Comparison of ENCODE assay signal across 11 cellular contexts in the genomic region with DNA sequence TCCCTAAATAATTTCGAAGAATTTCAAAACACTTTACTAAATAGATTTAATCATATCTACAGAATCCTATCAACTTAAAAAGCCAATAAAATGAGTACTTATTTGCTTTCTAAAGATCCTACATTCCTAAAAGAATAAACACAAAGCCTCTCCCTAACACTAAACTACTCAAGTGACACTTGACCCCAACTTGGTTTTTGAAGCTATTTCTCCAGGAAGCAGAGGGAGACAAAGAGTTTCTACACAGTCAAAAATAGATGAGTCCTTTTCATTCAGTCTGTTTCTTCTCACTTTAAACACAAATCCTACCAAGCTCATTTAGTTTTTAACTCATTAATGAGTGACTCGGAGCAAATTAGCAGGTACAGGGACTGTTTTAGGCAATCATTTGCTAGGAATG. TPM values are rescaled to one million over a fixed set of nuclear protein-coding genes. Genes with fewer than 3 reads are reported as not detected.
DNase-seq lines count a peak whose midpoint lies in the region; ATAC-seq and TF ChIP-seq lines count a peak whose summit lies in the region.
"Had no signal": no experiment of that assay in that cellular context is flagged by ENCODE, and none has a peak within 500 bp of the region (broad histone marks: within the 10 kb centered on the region; RNA-seq: fewer than 3 reads in every experiment).

No MANE protein-coding gene starts in this region.

- no peaks in the 10 kb centered on the region for H3K36me3 ChIP-seq in ascending aorta
- H3K36me3 ChIP-seq in transverse colon = no peaks in the 10 kb centered on the region

- peaks cover 2% of the 10 kb centered on the region for H3K27me3 Mint-ChIP-seq in activated T-cell treated with anti-CD3 and anti-CD28 coated beads, Interleukin-2, amount 50 U/mL, for 4 hours (ENCODE audit: low read depth)
- H3K27me3 Mint-ChIP-seq in memory B cell = no peaks in the 10 kb centered on the region

- H3K4me3 ChIP-seq in ascending aorta = peak overlapping the region; percentile 77 to 86
- H3K4me3 ChIP-seq in transverse colon = peak overlapping the region in 3 of 4 donors; percentile 74 to 94 (median 85)

- in situ Hi-C loops in transverse colon (cut with MboI; ENCODE audit: low pct_ligation_motif_present in 1 of 4, low pct_unique_long_range_greater_than_20kb in 1 of 4, low sequenced_read_pairs in 3 of 4) (no loop called here), KBM-7 (cut with MboI; ENCODE audit: low pct_unique_long_range_greater_than_20kb, low sequenced_read_pairs) (no loop called here)

- no peak overlapping the region for H3K27ac ChIP-seq in ascending aorta
- H3K27ac ChIP-seq in transverse colon = peak overlapping the region; percentile 98 to 99 (median 98)

- no peak for TF ChIP-seq EP300 in transverse colon (IDR thresholded peaks at IDR 0.05; ENCODE audit: low read depth)

- no peaks in the 10 kb centered on the region for H3K36me3 Mint-ChIP-seq in activated T-cell treated with anti-CD3 and anti-CD28 coated beads, Interleukin-2, amount 50 U/mL, for 4 hours (ENCODE audit: insufficient read depth)
- H3K36me3 Mint-ChIP-seq in memory B cell = peaks cover 2% of the 10 kb centered on the region

- H3K9me3 Mint-ChIP-seq in activated T-cell treated with anti-CD3 and anti-CD28 coated beads, Interleukin-2, amount 50 U/mL, for 4 hours = no peaks in the 10 kb centered on the region
- H3K9me3 Mint-ChIP-seq in memory B cell = no peaks in the 10 kb centered on the region

- intact Hi-C loops in ascending aorta (cut with DNase I) (loop anchor here (5.0 kb wide), 1 partner anchor 92 kb away; no protein-coding TSS in a partner anchor), transverse colon (cut with DNase I; ENCODE audit: low total_unique reads) (loop anchor here (5.0 to 10.0 kb wide), 2 partner anchors 53 to 140 kb away; no protein-coding TSS in a partner anchor)

- 38 to 43% methylated on average over 2 of the region's 2 CpGs for WGBS in transverse colon (ENCODE audit: low coverage in 1 of 2), 2 donors

- peaks cover 60% of the 10 kb centered on the region for H3K4me1 Mint-ChIP-seq in activated T-cell treated with anti-CD3 and anti-CD28 coated beads, Interleukin-2, amount 50 U/mL, for 4 hours (ENCODE audit: low read depth)
- H3K4me1 Mint-ChIP-seq in memory B cell = peaks cover 35% of the 10 kb centered on the region

- H3K9me3 ChIP-seq in ascending aorta (no peaks in the 10 kb centered on the region), transverse colon (no peaks in the 10 kb centered on the region)

- TF ChIP-seq CTCF in ascending aorta (IDR thresholded peaks at IDR 0.05) (no peak), transverse colon (IDR thresholded peaks at IDR 0.05) (no peak)

- TF ChIP-seq POLR2A in transverse colon (IDR thresholded peaks at IDR 0.05) = no peak

- ATAC-seq in activated T-cell treated with anti-CD3 and anti-CD28 coated beads, Interleukin-2, amount 50 U/mL, for 4 hours = no peak
- no peak for ATAC-seq in memory B cell (ENCODE audit: low read depth)

- no peak for DNase-seq in activated T-cell treated with anti-CD3 and anti-CD28 coated beads, Interleukin-2, amount 50 U/mL, for 4 hours
- no peak for DNase-seq in activated T-cell treated with anti-CD3 and anti-CD28 coated beads, Interleukin-2, amount 50 U/mL, for 1 hour
- DNase-seq in ascending aorta (ENCODE audit: low spot score in 2 of 2) (no peak), memory B cell (ENCODE audit: low spot score in 2 of 2) (no peak), transverse colon (no peak), KBM-7 (no peak), NCI-H146 treated with DMSO at 0.1 percent for 48 hours (lab: John Stamatoyannopoulos, UW; ENCODE audit: unreplicated experiment) (no peak), SW 1271 (lab: John Stamatoyannopoulos, UW) (no peak)
- DNase-seq: central memory CD4-positive, alpha-beta T cell; NCI-H748 treated with DMSO at 0.1 percent for 48 hours; stimulated activated CD4-positive, alpha-beta T cell treated with anti-CD3 and anti-CD28 coated beads, Interleukin-4, amount 100 ng/mL, for 4 hours had no signal

- H3K27me3 ChIP-seq in ascending aorta = no peaks in the 10 kb centered on the region
- H3K27me3 ChIP-seq in transverse colon = no peaks in the 10 kb centered on the region

- H3K4me3 Mint-ChIP-seq in activated T-cell treated with anti-CD3 and anti-CD28 coated beads, Interleukin-2, amount 50 U/mL, for 4 hours = peak overlapping the region; percentile 87
- peak overlapping the region; percentile 11 for H3K4me3 Mint-ChIP-seq in memory B cell

- H3K4me1 ChIP-seq in ascending aorta = peaks cover 0 to 24% of the 10 kb centered on the region in 2 donors
- peaks cover 6 to 48% (median 26%) of the 10 kb centered on the region in 4 donors for H3K4me1 ChIP-seq in transverse colon

- H3K27ac Mint-ChIP-seq in memory B cell = no peak overlapping the region

RNA-seq across cellular contexts. Expression of a gene that starts 2.1 kb away (rescaled TPM):
- total RNA-seq in activated T-cell treated with anti-CD3 and anti-CD28 coated beads, Interleukin-2, amount 50 U/mL, for 4 hours = 10 to 100 TPM; 56.9 to 63.9 (median 60.2) TPM
- total RNA-seq in ascending aorta (49.1 TPM), transverse colon (100 to 1,000 TPM in 1 of 4 donors, 10 to 100 TPM in 3; 17.6 to 150 (median 69.1) TPM)

Comparison
In these comparisons a context has a peak if more than half of its experiments do, and no peak if none do; other contexts are left out.
1. H3K27ac ChIP-seq: peak in transverse colon (4 of 4); none in ascending aorta (0 of 2).